ENCODE assay signal across 2 cellular contexts in the genomic region with DNA sequence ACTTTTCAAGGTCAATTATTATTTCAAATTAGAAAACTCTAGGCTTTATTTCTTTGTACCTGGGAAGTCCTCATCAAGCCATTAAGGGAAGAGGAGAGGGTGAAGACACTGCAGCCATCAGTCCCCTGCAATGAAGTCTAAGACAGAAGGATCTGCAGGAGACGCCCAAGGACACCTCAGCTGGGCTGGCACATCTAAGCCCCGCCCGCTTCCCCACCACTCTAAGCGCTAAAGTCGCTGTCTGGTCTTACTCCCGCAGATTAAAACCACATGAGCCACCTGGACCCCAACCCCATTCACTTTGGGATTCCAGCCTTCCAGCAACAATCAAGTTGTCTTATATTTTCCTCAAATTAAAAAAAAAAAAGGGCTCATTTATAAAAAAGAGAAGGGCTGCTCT.
TF ChIP-seq lines count a peak whose summit lies in the region.

No MANE protein-coding gene starts in this region.

TF ChIP-seq in SK-N-SH, 30 proteins besides CTCF, POLR2A, EP300 and RAD21:
- TF ChIP-seq RXRA (IDR thresholded peaks at IDR 0.05; ENCODE audit: borderline replicate concordance, low read depth) (no peak), NRF1 (IDR thresholded peaks at IDR 0.05; ENCODE audit: low read depth, low read length) (no peak), ELF1 (IDR thresholded peaks at IDR 0.05) (no peak), EZH2phosphoT487 (IDR thresholded peaks at IDR 0.05; ENCODE audit: borderline replicate concordance, low read depth) (no peak), NFIC (IDR thresholded peaks at IDR 0.05; ENCODE audit: borderline replicate concordance) (no peak), YY1 (IDR thresholded peaks at IDR 0.05; ENCODE audit: low read depth) (no peak), MEF2A (IDR thresholded peaks at IDR 0.05; ENCODE audit: borderline replicate concordance, low read depth) (no peak)
- TF ChIP-seq, protein P1, sequence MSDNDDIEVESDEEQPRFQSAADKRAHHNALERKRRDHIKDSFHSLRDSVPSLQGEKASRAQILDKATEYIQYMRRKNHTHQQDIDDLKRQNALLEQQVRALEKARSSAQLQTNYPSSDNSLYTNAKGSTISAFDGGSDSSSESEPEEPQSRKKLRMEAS (IDR thresholded peaks at IDR 0.05; ENCODE audit: low read depth): no peak

TF ChIP-seq in SK-N-SH treated with all-trans-retinoic acid at 6 μM for 48 hours, 23 proteins besides CTCF, POLR2A, EP300 and RAD21:
- TF ChIP-seq TCF4 (CRISPR knock-in tag; IDR thresholded peaks at IDR 0.05; ENCODE audit: borderline replicate concordance) (no peak), ZNF8 (CRISPR knock-in tag; IDR thresholded peaks at IDR 0.05) (no peak), ZC3H10 (CRISPR knock-in tag; IDR thresholded peaks at IDR 0.05) (no peak), ZNF70 (CRISPR knock-in tag; IDR thresholded peaks at IDR 0.05) (no peak), ZFP30 (CRISPR knock-in tag; IDR thresholded peaks at IDR 0.05) (no peak), TOX (CRISPR knock-in tag; IDR thresholded peaks at IDR 0.05; ENCODE audit: borderline replicate concordance) (no peak), ISL1 (CRISPR knock-in tag; IDR thresholded peaks at IDR 0.05) (no peak), ZFP3 (CRISPR knock-in tag; IDR thresholded peaks at IDR 0.05) (no peak)
- TF ChIP-seq, protein P2, sequence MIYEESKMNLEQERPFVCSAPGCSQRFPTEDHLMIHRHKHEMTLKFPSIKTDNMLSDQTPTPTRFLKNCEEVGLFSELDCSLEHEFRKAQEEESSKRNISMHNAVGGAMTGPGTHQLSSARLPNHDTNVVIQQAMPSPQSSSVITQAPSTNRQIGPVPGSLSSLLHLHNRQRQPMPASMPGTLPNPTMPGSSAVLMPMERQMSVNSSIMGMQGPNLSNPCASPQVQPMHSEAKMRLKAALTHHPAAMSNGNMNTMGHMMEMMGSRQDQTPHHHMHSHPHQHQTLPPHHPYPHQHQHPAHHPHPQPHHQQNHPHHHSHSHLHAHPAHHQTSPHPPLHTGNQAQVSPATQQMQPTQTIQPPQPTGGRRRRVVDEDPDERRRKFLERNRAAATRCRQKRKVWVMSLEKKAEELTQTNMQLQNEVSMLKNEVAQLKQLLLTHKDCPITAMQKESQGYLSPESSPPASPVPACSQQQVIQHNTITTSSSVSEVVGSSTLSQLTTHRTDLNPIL (CRISPR knock-in tag; IDR thresholded peaks at IDR 0.05; ENCODE audit: low read depth): no peak
- TF ChIP-seq, protein P3, sequence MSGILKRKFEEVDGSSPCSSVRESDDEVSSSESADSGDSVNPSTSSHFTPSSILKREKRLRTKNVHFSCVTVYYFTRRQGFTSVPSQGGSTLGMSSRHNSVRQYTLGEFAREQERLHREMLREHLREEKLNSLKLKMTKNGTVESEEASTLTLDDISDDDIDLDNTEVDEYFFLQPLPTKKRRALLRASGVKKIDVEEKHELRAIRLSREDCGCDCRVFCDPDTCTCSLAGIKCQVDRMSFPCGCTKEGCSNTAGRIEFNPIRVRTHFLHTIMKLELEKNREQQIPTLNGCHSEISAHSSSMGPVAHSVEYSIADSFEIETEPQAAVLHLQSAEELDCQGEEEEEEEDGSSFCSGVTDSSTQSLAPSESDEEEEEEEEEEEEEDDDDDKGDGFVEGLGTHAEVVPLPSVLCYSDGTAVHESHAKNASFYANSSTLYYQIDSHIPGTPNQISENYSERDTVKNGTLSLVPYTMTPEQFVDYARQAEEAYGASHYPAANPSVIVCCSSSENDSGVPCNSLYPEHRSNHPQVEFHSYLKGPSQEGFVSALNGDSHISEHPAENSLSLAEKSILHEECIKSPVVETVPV (CRISPR knock-in tag; IDR thresholded peaks at IDR 0.05): no peak
- TF ChIP-seq, protein P4, sequence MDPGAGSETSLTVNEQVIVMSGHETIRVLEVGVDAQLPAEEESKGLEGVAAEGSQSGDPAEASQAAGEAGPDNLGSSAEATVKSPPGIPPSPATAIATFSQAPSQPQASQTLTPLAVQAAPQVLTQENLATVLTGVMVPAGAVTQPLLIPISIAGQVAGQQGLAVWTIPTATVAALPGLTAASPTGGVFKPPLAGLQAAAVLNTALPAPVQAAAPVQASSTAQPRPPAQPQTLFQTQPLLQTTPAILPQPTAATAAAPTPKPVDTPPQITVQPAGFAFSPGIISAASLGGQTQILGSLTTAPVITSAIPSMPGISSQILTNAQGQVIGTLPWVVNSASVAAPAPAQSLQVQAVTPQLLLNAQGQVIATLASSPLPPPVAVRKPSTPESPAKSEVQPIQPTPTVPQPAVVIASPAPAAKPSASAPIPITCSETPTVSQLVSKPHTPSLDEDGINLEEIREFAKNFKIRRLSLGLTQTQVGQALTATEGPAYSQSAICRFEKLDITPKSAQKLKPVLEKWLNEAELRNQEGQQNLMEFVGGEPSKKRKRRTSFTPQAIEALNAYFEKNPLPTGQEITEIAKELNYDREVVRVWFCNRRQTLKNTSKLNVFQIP (CRISPR knock-in tag; IDR thresholded peaks at IDR 0.05; ENCODE audit: borderline replicate concordance, low read depth): no peak
- TF ChIP-seq, protein P5, sequence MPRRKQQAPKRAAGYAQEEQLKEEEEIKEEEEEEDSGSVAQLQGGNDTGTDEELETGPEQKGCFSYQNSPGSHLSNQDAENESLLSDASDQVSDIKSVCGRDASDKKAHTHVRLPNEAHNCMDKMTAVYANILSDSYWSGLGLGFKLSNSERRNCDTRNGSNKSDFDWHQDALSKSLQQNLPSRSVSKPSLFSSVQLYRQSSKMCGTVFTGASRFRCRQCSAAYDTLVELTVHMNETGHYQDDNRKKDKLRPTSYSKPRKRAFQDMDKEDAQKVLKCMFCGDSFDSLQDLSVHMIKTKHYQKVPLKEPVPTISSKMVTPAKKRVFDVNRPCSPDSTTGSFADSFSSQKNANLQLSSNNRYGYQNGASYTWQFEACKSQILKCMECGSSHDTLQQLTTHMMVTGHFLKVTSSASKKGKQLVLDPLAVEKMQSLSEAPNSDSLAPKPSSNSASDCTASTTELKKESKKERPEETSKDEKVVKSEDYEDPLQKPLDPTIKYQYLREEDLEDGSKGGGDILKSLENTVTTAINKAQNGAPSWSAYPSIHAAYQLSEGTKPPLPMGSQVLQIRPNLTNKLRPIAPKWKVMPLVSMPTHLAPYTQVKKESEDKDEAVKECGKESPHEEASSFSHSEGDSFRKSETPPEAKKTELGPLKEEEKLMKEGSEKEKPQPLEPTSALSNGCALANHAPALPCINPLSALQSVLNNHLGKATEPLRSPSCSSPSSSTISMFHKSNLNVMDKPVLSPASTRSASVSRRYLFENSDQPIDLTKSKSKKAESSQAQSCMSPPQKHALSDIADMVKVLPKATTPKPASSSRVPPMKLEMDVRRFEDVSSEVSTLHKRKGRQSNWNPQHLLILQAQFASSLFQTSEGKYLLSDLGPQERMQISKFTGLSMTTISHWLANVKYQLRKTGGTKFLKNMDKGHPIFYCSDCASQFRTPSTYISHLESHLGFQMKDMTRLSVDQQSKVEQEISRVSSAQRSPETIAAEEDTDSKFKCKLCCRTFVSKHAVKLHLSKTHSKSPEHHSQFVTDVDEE (CRISPR knock-in tag; IDR thresholded peaks at IDR 0.05): no peak
TF ChIP-seq in SK-N-SH treated with all-trans-retinoic acid at 6 μM for 48 hours: peak in this region for 0.
